Comparison of ENCODE assay signal across 1 cellular context in the genomic region with DNA sequence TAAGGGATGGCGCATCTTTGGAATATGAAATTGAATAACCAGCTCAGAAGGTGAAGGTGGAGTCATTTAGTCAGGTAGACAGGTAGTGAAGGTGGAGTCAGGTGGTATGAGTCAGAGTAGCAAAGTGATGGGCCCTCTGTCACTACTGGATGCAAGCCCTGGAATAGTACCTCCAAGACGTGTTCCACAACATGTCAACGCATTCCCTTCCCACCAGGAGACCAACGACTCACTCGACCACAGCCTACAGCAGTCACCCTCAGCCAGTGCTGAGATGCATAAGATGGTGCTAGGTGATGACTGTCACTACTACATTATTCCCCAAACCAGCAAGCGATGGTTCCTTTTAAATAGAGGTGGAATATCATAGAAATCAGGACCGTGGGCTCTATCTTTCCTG.
TF ChIP-seq lines count a peak whose summit lies in the region.

No MANE protein-coding gene starts in this region.

TF ChIP-seq in HCT116, 20 proteins besides CTCF, POLR2A, EP300 and RAD21 (continued from another document):
- TF ChIP-seq TCF7L2 (IDR thresholded peaks at IDR 0.05; ENCODE audit: borderline replicate concordance, extremely low read depth, insufficient read depth, insufficient read length) (no peak), SP1 (IDR thresholded peaks at IDR 0.05; ENCODE audit: low read depth) (peak; percentile 54), ATF3 (IDR thresholded peaks at IDR 0.05) (no peak)
